ENCODE assay signal across 8 cellular contexts in the genomic region with DNA sequence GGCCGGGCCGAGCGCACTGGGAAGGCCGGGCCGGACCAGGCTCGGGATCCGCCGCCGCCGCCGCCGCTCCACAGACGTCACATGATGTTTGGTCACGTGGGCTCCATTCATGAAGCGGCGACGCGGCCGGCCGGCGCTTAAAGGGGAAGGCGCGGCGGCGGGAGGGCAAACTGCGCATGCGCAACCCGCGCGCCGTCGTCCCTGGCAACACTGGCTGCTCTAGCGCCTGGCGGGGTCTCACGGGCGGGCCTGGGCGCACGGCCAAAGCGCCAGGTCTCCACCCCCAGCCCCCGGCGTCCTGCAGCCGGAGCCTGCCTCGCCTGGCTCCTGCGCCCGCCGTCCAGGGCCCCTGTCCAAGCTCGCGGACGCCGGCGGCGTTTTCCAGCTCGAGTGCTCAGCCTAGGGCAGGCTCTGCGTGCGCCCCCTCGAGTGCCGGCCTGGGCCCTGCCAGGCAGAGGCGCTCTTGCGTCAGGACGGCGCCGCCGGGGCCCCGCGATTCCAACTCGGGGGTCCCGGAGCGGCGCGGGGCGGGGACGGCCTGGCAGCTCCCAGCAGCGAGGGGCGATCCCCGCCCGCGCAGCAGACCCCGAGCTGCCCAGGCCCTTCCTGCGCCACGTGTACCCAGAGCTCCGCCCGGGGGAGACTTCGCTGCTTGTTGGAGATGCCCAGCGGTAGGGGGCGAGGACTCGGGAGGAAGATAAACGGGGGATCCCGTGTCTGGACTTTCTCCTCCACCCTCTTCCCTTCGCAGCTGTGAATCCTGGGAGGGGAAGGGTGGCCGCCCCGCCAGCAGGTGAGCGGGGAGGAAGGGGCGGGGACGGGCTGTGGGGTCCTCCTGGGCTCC. TPM values are rescaled to one million over a fixed set of nuclear protein-coding genes. Genes with fewer than 3 reads are reported as not detected.
DNase-seq lines count a peak whose midpoint lies in the region; ATAC-seq, FAIRE-seq and TF ChIP-seq lines count a peak whose summit lies in the region.

TSS of gene MAFG (minus strand) at position 83 of the 844 bp plus-strand sequence. CDS start 4,550 bp downstream, outside the sequence.

- H2BK12ac ChIP-seq in H1 (ENCODE audit: low read depth, low read length) = no peak within 1 kb of the TSS

- peak; percentile 60 to 65 (median 63) for TF ChIP-seq CTCF in H1 (IDR thresholded peaks at IDR 0.05; ENCODE audit: control extremely low read depth in 1 of 3, insufficient read depth in 1 of 3, low read depth in 1 of 3, low read length in 3 of 3)

- peak; percentile 33 for ATAC-seq in GM19468 (IDR thresholded peaks at IDR 0.05; ENCODE audit: extremely low read depth, unreplicated experiment)

- H3K14ac ChIP-seq in H1 (ENCODE audit: insufficient read length) = no peak within 1 kb of the TSS

- peak within 1 kb of the TSS; percentile 62 for H3K18ac ChIP-seq in H1 (ENCODE audit: extremely low read depth, low read length)
- H3K18ac ChIP-seq in mesendoderm (ENCODE audit: low read length) = peak within 1 kb of the TSS; percentile 75

- H3K79me1 ChIP-seq in H1 (ENCODE audit: low read depth, low read length) = peaks cover 24% of the 10 kb centered on the region
- peaks cover 7% of the 10 kb centered on the region for H3K79me1 ChIP-seq in mesendoderm (ENCODE audit: low read length)

- H3K9me3 ChIP-seq in H1 (ENCODE audit: insufficient read depth in 2 of 2, low read depth in 1 of 2, low read length in 1 of 2) = no peaks in the 10 kb centered on the region

- H4K20me1 ChIP-seq in H1 (replicated peaks in 1 of 2; ENCODE audit: control insufficient read depth in 1 of 2, insufficient read depth in 2 of 2, low read length in 2 of 2) = peaks cover 9 to 26% of the 10 kb centered on the region in 2 experiments

- peak within 1 kb of the TSS; percentile 17 for H3K23ac ChIP-seq in H1 (ENCODE audit: insufficient read length)
- peak within 1 kb of the TSS; percentile 32 for H3K23ac ChIP-seq in mesendoderm (ENCODE audit: low read length)

- peak within 1 kb of the TSS; percentile 72 for H3K27ac ChIP-seq in H1 (ENCODE audit: low read depth, low read length)
- H3K27ac ChIP-seq in mesendoderm (ENCODE audit: low read depth, low read length) = peak within 1 kb of the TSS; percentile 91

- peaks cover 6 to 35% of the 10 kb centered on the region in 2 experiments; a peak in 3 of 4 replicates for H3K79me2 ChIP-seq in H1 (ENCODE audit: control insufficient read depth in 1 of 2, insufficient read depth in 2 of 2, low read length in 2 of 2)
- peaks cover 36% of the 10 kb centered on the region for H3K79me2 ChIP-seq in mesendoderm (ENCODE audit: control insufficient read depth, insufficient read depth, low read length)

- peak within 1 kb of the TSS; percentile 21 for H3K4ac ChIP-seq in H1 (replicated peaks; ENCODE audit: insufficient read length, low read depth, low read length)
- H3K4ac ChIP-seq in mesendoderm (ENCODE audit: low read depth, low read length) = peak within 1 kb of the TSS; percentile 75

- H3K36me3 ChIP-seq in H1 (ENCODE audit: control insufficient read depth in 2 of 4, insufficient read depth in 4 of 4, low read length in 3 of 4) (peaks cover 0 to 1% (median 0%) of the 10 kb centered on the region in 4 experiments; a peak in 1 of 8 replicates), mesendoderm (ENCODE audit: control insufficient read depth, insufficient read depth, low read length) (no peaks in the 10 kb centered on the region)

- H2BK15ac ChIP-seq in H1 (ENCODE audit: low read length) = no peak within 1 kb of the TSS
- no peak within 1 kb of the TSS for H2BK15ac ChIP-seq in mesendoderm (replicated peaks; ENCODE audit: low read depth)

- H3K4me1 ChIP-seq in H1 (replicated peaks in 1 of 4; ENCODE audit: control insufficient read depth in 3 of 4, insufficient read depth in 4 of 4, low read length in 3 of 4) = peaks cover 0 to 37% (median 29%) of the 10 kb centered on the region in 4 experiments; a peak in 6 of 7 replicates
- H3K4me1 ChIP-seq in mesendoderm (ENCODE audit: control insufficient read depth, low read depth, low read length) = peaks cover 21% of the 10 kb centered on the region

- H3K9ac ChIP-seq in H1 (replicated peaks in 1 of 4; ENCODE audit: extremely low read depth in 1 of 4, low read depth in 3 of 4, low read length in 3 of 4) = peak within 1 kb of the TSS; percentile 39 to 75 (median 54); a peak in 6 of 7 replicates
- peak within 1 kb of the TSS; percentile 79 for H3K9ac ChIP-seq in mesendoderm (ENCODE audit: low read length)

- DNase-seq in CMK (ENCODE audit: low read depth) (peak; percentile 77), HUDEP-2 (lab: John Stamatoyannopoulos, UW; ENCODE audit: unreplicated experiment in 76 of 76) (peak in 74 of 76 experiments; percentile 21 to 95 (median 85)), NOMO-1 treated with DMSO at 0.1 percent for 48 hours (lab: John Stamatoyannopoulos, UW; ENCODE audit: unreplicated experiment) (peak; percentile 86), H1 (ENCODE audit: low read depth in 1 of 2, low spot score in 2 of 2) (peak; percentile 70 to 95), mesendoderm (peak; percentile 97)
- DNase-seq in activated CD8-positive, alpha-beta memory T cell treated with anti-CD3 and anti-CD28 coated beads for 4 hours (ENCODE audit: low read depth in 2 of 2) = peak; percentile 75 to 79
- peak; percentile 73 for DNase-seq in stimulated activated CD8-positive, alpha-beta memory T cell treated with anti-CD3 and anti-CD28 coated beads, Interleukin-15, amount 100 ng/mL, for 1 hour (ENCODE audit: low read depth)

- FAIRE-seq in H1 (lab: Jason Lieb, UNC) = no peak

- peaks cover 0 to 12% (median 9%) of the 10 kb centered on the region in 4 experiments; a peak in 4 of 7 replicates for H3K27me3 ChIP-seq in H1 (replicated peaks in 1 of 4; ENCODE audit: control insufficient read depth in 3 of 4, extremely low read depth in 1 of 4, insufficient read depth in 3 of 4, low read length in 3 of 4)
- H3K27me3 ChIP-seq in mesendoderm (ENCODE audit: insufficient read depth, low read length, poor library complexity) = no peaks in the 10 kb centered on the region

- peak within 1 kb of the TSS; percentile 67 to 89 (median 70) for H3K4me3 ChIP-seq in H1 (ENCODE audit: extremely low read depth in 1 of 4, insufficient read depth in 2 of 4, low read depth in 3 of 4, low read length in 4 of 4)
- H3K4me3 ChIP-seq in mesendoderm (ENCODE audit: low read length) = peak within 1 kb of the TSS; percentile 58

- H3K4me2 ChIP-seq in H1 (ENCODE audit: insufficient read depth in 1 of 2, low read depth in 2 of 2, low read length in 2 of 2) = peak within 1 kb of the TSS; percentile 88 to 94
- peak within 1 kb of the TSS; percentile 73 for H3K4me2 ChIP-seq in mesendoderm (ENCODE audit: low read length)

- H3K56ac ChIP-seq in H1 (replicated peaks; ENCODE audit: insufficient read length, low read depth, low read length) = peak within 1 kb of the TSS; percentile 27
- H3K56ac ChIP-seq in mesendoderm (ENCODE audit: low read length) = peak within 1 kb of the TSS; percentile 94

- H2BK120ac ChIP-seq in H1 (replicated peaks; ENCODE audit: low read depth, low read length) (no peak within 1 kb of the TSS), mesendoderm (ENCODE audit: low read depth, low read length) (peak within 1 kb of the TSS; percentile 10)

- POLR2A ChIA-PET in H1 (lab: Charles Lee; ENCODE audit: partially characterized antibody) = interaction anchor here (0.8 to 14.6 kb wide), 20 partner anchors 8 to 226 kb away, joined by 3 to 150 read pairs (median 4); partner anchors contain the start of genes MYADML2, NPB, PCYT2 and PYCR1

- H2BK5ac ChIP-seq in H1 (ENCODE audit: low read depth, low read length) = peak within 1 kb of the TSS; percentile 75
- peak within 1 kb of the TSS; percentile 25 for H2BK5ac ChIP-seq in mesendoderm (ENCODE audit: low read length)

- 1% methylated on average over 43 of the region's 94 CpGs; no CpG with 5 or more reads in 1 of the 2 experiments for WGBS in H1 (ENCODE audit: extremely low coverage in 1 of 2, insufficient coverage in 1 of 2, insufficient read length in 1 of 2, insufficient replicate concordance in 2 of 2, low coverage in 1 of 2, low lambda C conversion rate in 2 of 2, missing lambda C conversion rate in 1 of 2), 2 experiments
- no CpG with 5 or more reads among the region's 94 CpGs for WGBS in mesendoderm (ENCODE audit: extremely low coverage, insufficient coverage, low lambda C conversion rate)

- peak within 1 kb of the TSS; percentile 54 for H4K5ac ChIP-seq in H1 (ENCODE audit: insufficient read length, low read depth, low read length)
- no peak within 1 kb of the TSS for H4K5ac ChIP-seq in mesendoderm (ENCODE audit: low read length)

- CTCF ChIA-PET in H1 (lab: Charles Lee; ENCODE audit: partially characterized antibody) = interaction anchor here (0.6 to 3.2 kb wide), 16 partner anchors 12 to 198 kb away, joined by 3 to 16 read pairs (median 4); partner anchors contain the start of genes CENPX, LRRC45 and NOTUM

- TF ChIP-seq POLR2A in H1 (IDR thresholded peaks at IDR 0.05; ENCODE audit: control extremely low read depth in 1 of 2, low read depth in 2 of 2, low read length in 2 of 2) = no peak

- H4K91ac ChIP-seq in H1 (replicated peaks; ENCODE audit: insufficient read length, low read length) = peak within 1 kb of the TSS; percentile 94

- H2BK20ac ChIP-seq in H1 (ENCODE audit: low read length) = no peak within 1 kb of the TSS

- H2AK5ac ChIP-seq in H1 (ENCODE audit: low read depth, low read length) (peak within 1 kb of the TSS; percentile 71; the same call in 1 of the 2 replicates), mesendoderm (ENCODE audit: low read length) (no peak within 1 kb of the TSS)

- peaks cover 15% of the 10 kb centered on the region; the same call in 1 of the 2 replicates for H3K23me2 ChIP-seq in H1 (ENCODE audit: low read depth, low read length)

- no peak within 1 kb of the TSS; the same call in 1 of the 2 replicates for H2AFZ ChIP-seq in H1 (ENCODE audit: low read length)

- peak within 1 kb of the TSS; percentile 89 for H4K8ac ChIP-seq in H1 (ENCODE audit: extremely low read depth, insufficient read depth, low read length)
- H4K8ac ChIP-seq in mesendoderm (ENCODE audit: low read depth, low read length) = no peak within 1 kb of the TSS

- TF ChIP-seq EP300 in H1 (IDR thresholded peaks at IDR 0.05; ENCODE audit: borderline replicate concordance in 1 of 2, low read depth in 2 of 2, low read length in 2 of 2) = peak in 1 of 2 experiments; percentile 22; a peak in 1 of 3 replicates

- peak; percentile 42 to 69 for TF ChIP-seq RAD21 in H1 (IDR thresholded peaks at IDR 0.05 in 1 of 2, conservative IDR thresholded peaks at IDR 0.05 in 1 of 2; ENCODE audit: low read depth in 2 of 2, low read length in 2 of 2)

RNA-seq across cellular contexts. Expression of gene MAFG, which starts in this region (rescaled TPM):
- 26.9 and 27.7 TPM in 2 replicates for total RNA-seq in H1 (2021; fragmentation: NEBNext Ultra II Directional; extraction: Animal tissue kit (Norgen Biotek cat#: 25700))
- 25.5 and 36.9 TPM in 2 replicates for polyA plus RNA-seq in H1 (2011; rRNA removed)
- 22.0 TPM for polyA plus RNA-seq in H1 (2011; cell fraction: cytosol; rRNA removed)
- 71.6 TPM for polyA plus RNA-seq in H1 (2011; cell fraction: nucleus; rRNA removed)
- polyA plus RNA-seq in H1 (2012, experiment 1 of 2) = 25.0 to 30.3 TPM (median 27.4 TPM) in 4 replicates
- 24.6 TPM for polyA plus RNA-seq in H1 (2012, experiment 2 of 2)
- 26.0 TPM for polyA plus RNA-seq in H1 (2013, experiment 1 of 2)
- 25.6 TPM for polyA plus RNA-seq in H1 (2013, experiment 2 of 2)
- polyA minus RNA-seq in H1 (2011; rRNA and poly(A)+ RNA removed) = 13.0 and 13.1 TPM in 2 replicates
- 7.5 TPM for polyA minus RNA-seq in H1 (2011; cell fraction: cytosol; rRNA and poly(A)+ RNA removed)
- polyA minus RNA-seq in H1 (2011; cell fraction: nucleus; rRNA and poly(A)+ RNA removed) = 13.1 TPM
- polyA plus RNA-seq in mesendoderm (2013, experiment 1 of 2) = 25.3 TPM
- polyA plus RNA-seq in mesendoderm (2013, experiment 2 of 2) = 24.3 TPM

Comparison
In these comparisons a context has a peak if more than half of its experiments do, and no peak if none do; other contexts are left out.
1. Peak in every context shown above with its lines: DNase-seq, ATAC-seq, H3K4me3 ChIP-seq and H3K27ac ChIP-seq.